Comparison of ENCODE assay signal across 9 cellular contexts in the genomic region with DNA sequence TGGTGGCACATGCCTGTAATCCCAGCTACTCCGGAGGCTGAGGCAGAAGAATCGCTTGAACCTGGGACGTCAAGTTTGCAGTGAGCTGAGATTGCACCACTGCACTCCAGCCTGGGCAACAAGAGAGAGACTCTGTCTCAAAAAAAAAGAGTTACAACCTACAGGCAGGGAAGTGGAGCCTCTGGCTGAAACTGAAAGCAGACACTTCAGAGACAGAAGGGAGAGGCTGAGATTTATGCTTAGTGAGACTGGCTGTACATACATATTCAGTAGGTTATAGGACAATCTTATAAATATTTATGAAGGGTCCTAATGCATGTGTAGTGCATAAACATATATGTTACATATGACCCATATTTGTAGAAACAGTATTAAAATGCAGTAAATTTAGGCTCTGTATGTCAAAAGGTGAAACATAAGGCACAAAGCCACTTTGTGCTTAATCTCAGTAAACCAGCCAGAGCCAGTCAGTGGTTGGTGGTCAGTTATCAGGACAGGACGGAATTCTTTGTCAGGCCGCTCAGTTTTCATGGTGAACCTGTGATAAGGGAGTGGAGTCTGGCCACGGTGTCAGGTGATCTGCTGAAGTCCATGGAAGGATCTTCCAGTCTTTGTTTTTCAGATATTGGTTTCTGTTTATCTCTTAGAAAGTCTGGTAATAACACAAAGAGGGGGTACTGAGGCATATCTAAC. TPM values are rescaled to one million over a fixed set of nuclear protein-coding genes. Genes with fewer than 3 reads are reported as not detected.
DNase-seq lines count a peak whose midpoint lies in the region; ATAC-seq and TF ChIP-seq lines count a peak whose summit lies in the region.
"Had no signal": no experiment of that assay in that cellular context is flagged by ENCODE, and none has a peak within 500 bp of the region (broad histone marks: within the 10 kb centered on the region; RNA-seq: fewer than 3 reads in every experiment).

No MANE protein-coding gene starts in this region.

- H3K36me3 ChIP-seq in smooth muscle cell (ENCODE audit: low read depth), result no peaks in the 10 kb centered on the region
- H3K36me3 ChIP-seq: neural progenitor cell had no signal

- ATAC-seq in GM18517 (IDR thresholded peaks at IDR 0.05; ENCODE audit: unreplicated experiment), result peak; percentile 89
- peak; percentile 88 for ATAC-seq in GM21390 (IDR thresholded peaks at IDR 0.05; ENCODE audit: unreplicated experiment)
- peak; percentile 84 for ATAC-seq in HG03457 (IDR thresholded peaks at IDR 0.05; ENCODE audit: unreplicated experiment)

- DNase-seq in iris pigment epithelial cell (ENCODE audit: low read depth), result peak; percentile 9
- no peak for DNase-seq in kidney glomerular epithelial cell (lab: John Stamatoyannopoulos, UW)
- DNase-seq in NCI-H1436 treated with DMSO at 0.1 percent for 48 hours (lab: John Stamatoyannopoulos, UW), result no peak
- no peak for DNase-seq in smooth muscle cell (lab: John Stamatoyannopoulos, UW; ENCODE audit: unreplicated experiment)
- no peak for DNase-seq in NCI-H1436 (lab: John Stamatoyannopoulos, UW)

- no peak overlapping the region for H3K4me2 ChIP-seq in smooth muscle cell
- H3K4me2 ChIP-seq: neural progenitor cell had no signal

- no peaks in the 10 kb centered on the region for H3K4me1 ChIP-seq in smooth muscle cell (ENCODE audit: low read depth)

- WGBS in smooth muscle cell (ENCODE audit: low lambda C conversion rate), result 52% methylated on average over 6 of the region's 6 CpGs

- H3F3A ChIP-seq in smooth muscle cell (ENCODE audit: low read depth), result no peaks in the 10 kb centered on the region

- H3K4me3 ChIP-seq in smooth muscle cell, result no peak overlapping the region
- H3K4me3 ChIP-seq: neural progenitor cell had no signal

- no peaks in the 10 kb centered on the region for H3K9me3 ChIP-seq in smooth muscle cell (replicated peaks; ENCODE audit: low read depth)

- H3K27me3 ChIP-seq in smooth muscle cell (ENCODE audit: low read depth), result no peaks in the 10 kb centered on the region
- H3K27me3 ChIP-seq: neural progenitor cell had no signal

- no peaks in the 10 kb centered on the region for H3K79me2 ChIP-seq in smooth muscle cell (ENCODE audit: low read depth)

- no peaks in the 10 kb centered on the region for H4K20me1 ChIP-seq in smooth muscle cell (ENCODE audit: low read depth)

- no peak overlapping the region for H2AFZ ChIP-seq in smooth muscle cell (ENCODE audit: low read depth)
- H2AFZ ChIP-seq: neural progenitor cell had no signal

- TF ChIP-seq CTCF in smooth muscle cell (IDR thresholded peaks at IDR 0.05; ENCODE audit: borderline replicate concordance, insufficient read depth, poor library complexity, severe bottlenecking), result no peak

- H3K27ac ChIP-seq in smooth muscle cell (ENCODE audit: low read depth), result no peak overlapping the region
- H3K27ac ChIP-seq: neural progenitor cell had no signal

- H3K9ac ChIP-seq in smooth muscle cell (ENCODE audit: low read depth), result no peak overlapping the region
- H3K9ac ChIP-seq: neural progenitor cell had no signal

RNA-seq across cellular contexts. Expression of a gene that starts 13.7 kb away (rescaled TPM):
- not detected in 2 replicates for total RNA-seq in smooth muscle cell
- not detected in 2 replicates for polyA plus RNA-seq in smooth muscle cell

RNA-seq across cellular contexts. Expression of a gene that starts 42.9 kb away (rescaled TPM):
- not detected in 2 replicates for total RNA-seq in smooth muscle cell
- polyA plus RNA-seq in smooth muscle cell, result not detected in 2 replicates

RNA-seq across cellular contexts. Expression of a gene that starts 50.6 kb away (rescaled TPM):
- total RNA-seq in smooth muscle cell, result not detected in 2 replicates
- polyA plus RNA-seq in smooth muscle cell, result not detected in 2 replicates
